In the genomic region with DNA sequence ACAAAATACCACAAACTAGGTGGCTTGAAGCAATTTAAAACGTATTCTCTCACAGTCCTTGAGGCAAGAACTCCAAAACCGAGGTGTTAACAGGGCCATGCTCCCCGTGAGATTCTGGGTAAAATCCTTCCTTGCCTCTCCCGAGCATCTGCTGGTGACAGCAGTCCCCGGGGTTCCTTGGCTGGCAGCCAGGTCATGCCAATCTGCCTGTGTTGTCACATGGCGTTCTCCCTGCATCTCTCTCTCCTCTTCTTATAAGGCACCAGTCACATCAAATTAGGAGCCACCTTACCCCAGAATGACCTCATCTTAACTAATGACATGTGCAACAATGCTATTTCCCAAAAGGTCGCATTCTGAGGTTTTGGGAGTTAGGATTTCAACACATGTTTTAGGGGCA, we compare ENCODE assay signal across 22 cellular contexts. TPM values are rescaled to one million over a fixed set of nuclear protein-coding genes. Genes with fewer than 3 reads are reported as not detected.
DNase-seq lines count a peak whose midpoint lies in the region; TF ChIP-seq lines count a peak whose summit lies in the region.
"Had no signal": no experiment of that assay in that cellular context is flagged by ENCODE, and none has a peak within 500 bp of the region (broad histone marks: within the 10 kb centered on the region; RNA-seq: fewer than 3 reads in every experiment).

No MANE protein-coding gene starts in this region.

- TF ChIP-seq CTCF in dorsolateral prefrontal cortex (IDR thresholded peaks at IDR 0.05 in 54 of 56, conservative IDR thresholded peaks at IDR 0.05 in 2 of 56; ENCODE audit: low read depth in 1 of 56, partially characterized antibody in 56 of 56): no peak

- H3K27ac ChIP-seq in dorsolateral prefrontal cortex: no peak overlapping the region
- H3K27ac ChIP-seq: ascending aorta, gastrocnemius medialis, neutrophil, PC-9 had no signal

- no peak overlapping the region for H3K4me3 ChIP-seq in dorsolateral prefrontal cortex
- H3K4me3 ChIP-seq: ascending aorta, gastrocnemius medialis, K562, PC-9 had no signal

- DNase-seq in Ammon's horn (ENCODE audit: low spot score) (peak; percentile 40), NCI-H1105 (lab: John Stamatoyannopoulos, UW) (peak; percentile 38), NCI-H524 treated with DMSO at 0.1 percent for 48 hours (lab: John Stamatoyannopoulos, UW) (peak; percentile 75), dorsolateral prefrontal cortex (peak; percentile 17 to 86 (median 44)), activated T-cell treated with anti-CD3 and anti-CD28 coated beads for 4 hours (no peak), A172 (ENCODE audit: low spot score) (no peak), AML-193 (lab: John Stamatoyannopoulos, UW) (no peak), HK-2 (ENCODE audit: unreplicated experiment) (no peak)
- DNase-seq: activated CD4-positive, alpha-beta T cell treated with anti-CD3 and anti-CD28 coated beads for 36 hours; activated CD8-positive, alpha-beta T cell treated with anti-CD3 and anti-CD28 coated beads, Interleukin-2, amount 10 ng/mL, durations not matched to agents 7 days and 5 days; activated effector memory CD4-positive, alpha-beta T cell treated with Interleukin-2 at 50 U/mL for 16 hours; activated naive CD8-positive, alpha-beta T cell treated with anti-CD3 and anti-CD28 coated beads, Interleukin-2, amount 10 ng/mL, durations not matched to agents 7 days and 5 days; Caco-2; gastrocnemius medialis; H7; PC-9; Right ventricle myocardium superior; trophoblast cell had no signal

- no peaks in the 10 kb centered on the region for H3K27me3 ChIP-seq in dorsolateral prefrontal cortex
- H3K27me3 ChIP-seq: ascending aorta, gastrocnemius medialis, neutrophil had no signal

- intact Hi-C loops in dorsolateral prefrontal cortex (cut with DNase I): no loop called here

RNA-seq across cellular contexts. Expression of gene LRRN1, which starts 26.3 kb away (rescaled TPM):
- 10 to 100 TPM; 11.3 to 52.5 (median 29.7) TPM for total RNA-seq in dorsolateral prefrontal cortex
- 2.1 and 7.7 TPM in 2 replicates for total RNA-seq in A172 (2014; rRNA removed; shearing (Covaris generic))
- total RNA-seq: pulmonary artery endothelial cell had no signal

Comparison
In these comparisons a context has a peak if more than half of its experiments do, and no peak if none do; other contexts are left out.
1. DNase-seq: peak in Ammon's horn (single experiment), NCI-H1105 (single experiment), NCI-H524 treated with DMSO at 0.1 percent for 48 hours (single experiment) and dorsolateral prefrontal cortex (10 of 10); none in activated T-cell treated with anti-CD3 and anti-CD28 coated beads for 4 hours (single experiment), A172 (single experiment), AML-193 (0 of 2) and HK-2 (single experiment).